Comparison of ENCODE assay signal across 8 cellular contexts in the genomic region with DNA sequence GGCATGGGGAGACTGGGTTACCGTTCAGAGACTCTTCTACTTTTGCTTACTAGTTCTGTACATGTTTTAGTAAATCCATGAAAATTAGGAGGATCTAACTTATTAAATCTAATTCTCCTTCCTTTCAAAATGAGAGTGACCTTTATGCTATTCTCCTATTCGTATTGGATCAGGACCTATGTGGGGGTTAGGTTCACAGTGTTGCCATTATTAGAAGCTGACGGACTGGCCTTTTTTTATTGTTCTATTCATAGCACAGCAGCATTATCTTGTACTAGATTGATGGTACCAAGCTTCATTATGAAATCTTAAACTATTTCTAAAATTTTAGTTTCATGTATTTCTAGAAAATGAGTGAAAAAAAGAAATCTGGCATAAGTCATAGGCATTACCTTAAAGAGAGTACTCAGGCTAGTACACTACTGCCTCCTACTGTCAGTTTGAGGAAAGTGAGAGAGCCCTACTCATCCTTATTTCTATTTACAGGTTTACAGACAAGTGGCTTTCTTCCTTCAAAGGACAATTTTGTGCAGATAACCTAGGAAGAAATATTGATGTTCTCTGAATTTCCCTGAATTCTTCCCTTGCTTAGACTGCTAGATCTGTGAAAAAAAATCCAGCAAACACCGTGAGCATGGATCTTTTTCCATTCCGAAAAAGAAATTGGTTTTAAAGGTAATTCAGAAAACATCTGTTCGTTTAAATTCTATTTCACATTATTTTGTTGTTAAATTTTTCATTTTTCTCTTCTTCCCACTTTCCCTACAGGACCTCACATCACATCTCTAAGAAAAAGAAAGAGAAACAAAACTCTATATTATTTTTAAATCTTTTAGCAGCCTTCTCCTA.
DNase-seq lines count a peak whose midpoint lies in the region; ATAC-seq, FAIRE-seq and TF ChIP-seq lines count a peak whose summit lies in the region.

No MANE protein-coding gene starts in this region.

- 57% methylated on average over 6 of the region's 6 CpGs for WGBS in K562 (ENCODE audit: insufficient coverage, low coverage, missing lambda C conversion rate)
- 70 to 71% methylated on average over 6 of the region's 6 CpGs for WGBS in testis, 2 donors

- ATAC-seq in GM18505 (IDR thresholded peaks at IDR 0.05; ENCODE audit: unreplicated experiment) (peak; percentile 66), HG02943 (IDR thresholded peaks at IDR 0.05; ENCODE audit: low read depth, unreplicated experiment) (peak; percentile 59), K562 (peak; percentile 78)

- H2AFZ ChIP-seq in K562 (ENCODE audit: low read depth, low read length) = no peak overlapping the region

- peak; percentile 50 for DNase-seq in AG20443 (ENCODE audit: low spot score)
- peak; percentile 48 for DNase-seq in NCI-H2227 (lab: John Stamatoyannopoulos, UW; ENCODE audit: unreplicated experiment)
- peak; percentile 15 to 49 (median 20) for DNase-seq in K562 (ENCODE audit: extremely low read depth in 1 of 4, low spot score in 3 of 4)
- DNase-seq in inferior parietal cortex (ENCODE audit: extremely low spot score) = peak; percentile 43
- DNase-seq in testis = peak; percentile 16
- DNase-seq in T1000 (lab: John Stamatoyannopoulos, UW) = no peak

- CTCF ChIA-PET in K562 (lab: Yijun Ruan, JAX; ENCODE audit: low intra/inter-chr PET ratio) = no interaction called here

- no peaks in the 10 kb centered on the region for H3K4me1 ChIP-seq in K562 (replicated peaks in 1 of 2; ENCODE audit: control insufficient read depth in 2 of 2, insufficient read depth in 2 of 2, low read length in 2 of 2)
- H3K4me1 ChIP-seq in testis = no peaks in the 10 kb centered on the region

- H3K9ac ChIP-seq in K562 (ENCODE audit: insufficient read depth in 1 of 2, low read depth in 2 of 2, low read length in 2 of 2) = no peak overlapping the region

- H4K20me1 ChIP-seq in K562 (replicated peaks; ENCODE audit: control insufficient read depth, insufficient read depth, low read length) = no peaks in the 10 kb centered on the region

- H3K4me2 ChIP-seq in K562 (ENCODE audit: insufficient read depth, low read length) = no peak overlapping the region

- peak; percentile 57 to 73 for TF ChIP-seq RAD21 in K562 (CRISPR knock-in tag; conservative IDR thresholded peaks at IDR 0.05 in 1 of 2, IDR thresholded peaks at IDR 0.05 in 1 of 2)

- H3K36me3 ChIP-seq in K562 (ENCODE audit: control insufficient read depth, insufficient read depth, low read length) (no peaks in the 10 kb centered on the region), testis (ENCODE audit: low read depth, missing control alignments) (no peaks in the 10 kb centered on the region)

- no peaks in the 10 kb centered on the region for H3K9me1 ChIP-seq in K562 (ENCODE audit: control insufficient read depth, insufficient read depth, low read length)

- no peak overlapping the region for H3K27ac ChIP-seq in K562 (ENCODE audit: extremely low read depth, low read depth, low read length)
- H3K27ac ChIP-seq in testis = no peak overlapping the region

- intact Hi-C loops in K562 (cut with micrococcal nuclease) (loop anchor here (2.0 to 5.0 kb wide), 2 partner anchors 217 to 286 kb away; no protein-coding TSS in a partner anchor), testis (cut with DNase I; ENCODE audit: low total_unique reads) (loop anchor here (10.0 kb wide), 1 partner anchor 283 kb away; no protein-coding TSS in a partner anchor)

- no peaks in the 10 kb centered on the region for H3K79me2 ChIP-seq in K562 (ENCODE audit: control insufficient read depth, insufficient read depth, low read length)

- no peaks in the 10 kb centered on the region for H3K27me3 ChIP-seq in K562 (ENCODE audit: control insufficient read depth in 2 of 2, insufficient read depth in 2 of 2, low read length in 2 of 2)
- H3K27me3 ChIP-seq in testis = no peaks in the 10 kb centered on the region

- TF ChIP-seq EP300 in K562 (IDR thresholded peaks at IDR 0.05; ENCODE audit: low read length) = no peak

- no peak for FAIRE-seq in K562 (lab: Jason Lieb, UNC)

- TF ChIP-seq POLR2A in GM18505 (IDR thresholded peaks at IDR 0.05; ENCODE audit: borderline replicate concordance, extremely low read depth, insufficient read depth, insufficient read length) (no peak), K562 (conservative IDR thresholded peaks at IDR 0.05) (no peak), testis (IDR thresholded peaks at IDR 0.05) (no peak)

- H3K9me3 ChIP-seq in K562 (replicated peaks; ENCODE audit: control insufficient read depth, insufficient read depth, low read depth, low read length) = no peaks in the 10 kb centered on the region
- H3K9me3 ChIP-seq in testis = no peaks in the 10 kb centered on the region

- POLR2A ChIA-PET in K562 (lab: Yijun Ruan, JAX) = interaction anchor here (0.8 kb wide), 1 partner anchor 287 kb away, joined by 3 read pairs; no protein-coding TSS in a partner anchor

- peak; percentile 37 to 69 (median 54); a peak in 5 of 6 replicates for TF ChIP-seq CTCF in K562 (IDR thresholded peaks at IDR 0.05 in 2 of 3, conservative IDR thresholded peaks at IDR 0.05 in 1 of 3; ENCODE audit: insufficient read depth in 2 of 3, low read depth in 1 of 3, low read length in 3 of 3)
- peak; percentile 45 to 52 (median 50) for TF ChIP-seq CTCF in testis (IDR thresholded peaks at IDR 0.05)

- in situ Hi-C loops in K562 (cut with MboI) = loop anchor here (10.0 kb wide), 1 partner anchor 657 kb away; no protein-coding TSS in a partner anchor

- no peak overlapping the region for H3K4me3 ChIP-seq in K562
- H3K4me3 ChIP-seq in testis = no peak overlapping the region

- BruUV-seq in K562 (replicated peaks; lab: Mats Ljungman, UMichigan) = no TSS peak

TF ChIP-seq in K562, 482 proteins besides CTCF, POLR2A, EP300 and RAD21:
- TF ChIP-seq RFX1 (IDR thresholded peaks at IDR 0.05) = no peak
- TF ChIP-seq, protein P1, sequence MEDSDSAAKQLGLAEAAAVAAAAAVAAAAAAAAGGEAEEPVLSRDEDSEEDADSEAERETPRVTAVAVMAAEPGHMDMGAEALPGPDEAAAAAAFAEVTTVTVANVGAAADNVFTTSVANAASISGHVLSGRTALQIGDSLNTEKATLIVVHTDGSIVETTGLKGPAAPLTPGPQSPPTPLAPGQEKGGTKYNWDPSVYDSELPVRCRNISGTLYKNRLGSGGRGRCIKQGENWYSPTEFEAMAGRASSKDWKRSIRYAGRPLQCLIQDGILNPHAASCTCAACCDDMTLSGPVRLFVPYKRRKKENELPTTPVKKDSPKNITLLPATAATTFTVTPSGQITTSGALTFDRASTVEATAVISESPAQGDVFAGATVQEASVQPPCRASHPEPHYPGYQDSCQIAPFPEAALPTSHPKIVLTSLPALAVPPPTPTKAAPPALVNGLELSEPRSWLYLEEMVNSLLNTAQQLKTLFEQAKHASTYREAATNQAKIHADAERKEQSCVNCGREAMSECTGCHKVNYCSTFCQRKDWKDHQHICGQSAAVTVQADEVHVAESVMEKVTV (CRISPR knock-in tag; IDR thresholded peaks at IDR 0.05) = peak; percentile 48; the same call in 1 of the 2 replicates
- TF ChIP-seq JUN (IDR thresholded peaks at IDR 0.05; ENCODE audit: borderline replicate concordance, low read depth, low read length) = no peak
- TF ChIP-seq JUN (CRISPR knock-in tag; IDR thresholded peaks at IDR 0.05; ENCODE audit: borderline replicate concordance) = no peak
- peak; percentile 41; the same call in 1 of the 2 replicates for TF ChIP-seq SMC3 (conservative IDR thresholded peaks at IDR 0.05; ENCODE audit: insufficient read depth, low read depth, low read length)
- TF ChIP-seq, protein P2, sequence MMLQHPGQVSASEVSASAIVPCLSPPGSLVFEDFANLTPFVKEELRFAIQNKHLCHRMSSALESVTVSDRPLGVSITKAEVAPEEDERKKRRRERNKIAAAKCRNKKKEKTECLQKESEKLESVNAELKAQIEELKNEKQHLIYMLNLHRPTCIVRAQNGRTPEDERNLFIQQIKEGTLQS (IDR thresholded peaks at IDR 0.05) = no peak
- TF ChIP-seq, protein P2 (CRISPR knock-in tag; conservative IDR thresholded peaks at IDR 0.05) = no peak
- no peak for TF ChIP-seq HMG20B (CRISPR knock-in tag; IDR thresholded peaks at IDR 0.05)
- no peak for TF ChIP-seq STAT5A (IDR thresholded peaks at IDR 0.05; ENCODE audit: borderline replicate concordance, low read length)
